8 cellular contexts compared by ENCODE assay signal in genomic region chr7:78019457-78020130, GRCh38.
A peak's percentile ranks its signal among the peaks of the same experiment; 100 is the strongest.
DNase-seq lines count a peak whose midpoint lies in the region; ATAC-seq and TF ChIP-seq lines count a peak whose summit lies in the region.

No MANE protein-coding gene starts in this region.

- DNase-seq in CMK (ENCODE audit: low read depth), result peak; percentile 68
- DNase-seq in NCI-H774 (lab: John Stamatoyannopoulos, UW), result peak; percentile 87
- DNase-seq in activated CD8-positive, alpha-beta memory T cell treated with anti-CD3 and anti-CD28 coated beads, Interleukin-2, amount 10 ng/mL, durations not matched to agents 7 days and 5 days, result peak; percentile 72
- DNase-seq in endodermal cell, result peak; percentile 91
- DNase-seq in mesenteric fat pad (ENCODE audit: low spot score), result peak; percentile 97
- peak; percentile 19 to 31 for DNase-seq in stimulated activated CD8-positive, alpha-beta memory T cell treated with anti-CD3 and anti-CD28 coated beads, Interleukin-2, amount 100 ng/mL, for 1 hour (ENCODE audit: low read depth in 2 of 2)

- H3K9me3 ChIP-seq in endodermal cell (ENCODE audit: control insufficient read depth, low read length), result no peaks in the 10 kb centered on the region

- H3K4me3 ChIP-seq in endodermal cell (ENCODE audit: low read length), result peak overlapping the region; percentile 68

- H3K9me3 Mint-ChIP-seq in activated CD8-positive, alpha-beta memory T cell treated with anti-CD3 and anti-CD28 coated beads, Interleukin-2, amount 10 ng/mL, durations not matched to agents 7 days and 5 days (ENCODE audit: low read depth), result no peaks in the 10 kb centered on the region
- no peaks in the 10 kb centered on the region for H3K9me3 Mint-ChIP-seq in endodermal cell

- H3K27ac Mint-ChIP-seq in activated CD8-positive, alpha-beta memory T cell treated with anti-CD3 and anti-CD28 coated beads, Interleukin-2, amount 10 ng/mL, durations not matched to agents 7 days and 5 days, result peak overlapping the region; percentile 57
- H3K27ac Mint-ChIP-seq in endodermal cell, result peak overlapping the region; percentile 84

- H3K4me1 ChIP-seq in endodermal cell (ENCODE audit: control insufficient read depth, insufficient read depth, low read length), result peaks cover 7% of the 10 kb centered on the region

- H3K27ac ChIP-seq in endodermal cell (ENCODE audit: low read depth, low read length), result peak overlapping the region; percentile 26

- H3K4me1 Mint-ChIP-seq in activated CD8-positive, alpha-beta memory T cell treated with anti-CD3 and anti-CD28 coated beads, Interleukin-2, amount 10 ng/mL, durations not matched to agents 7 days and 5 days, result peaks cover 17% of the 10 kb centered on the region
- peaks cover 33% of the 10 kb centered on the region for H3K4me1 Mint-ChIP-seq in endodermal cell

- peaks cover 47% of the 10 kb centered on the region for H3K27me3 Mint-ChIP-seq in activated CD8-positive, alpha-beta memory T cell treated with anti-CD3 and anti-CD28 coated beads, Interleukin-2, amount 10 ng/mL, durations not matched to agents 7 days and 5 days
- H3K27me3 Mint-ChIP-seq in endodermal cell (ENCODE audit: insufficient read depth), result peaks cover 4% of the 10 kb centered on the region

- peak overlapping the region; percentile 83 for H3K4me3 Mint-ChIP-seq in activated CD8-positive, alpha-beta memory T cell treated with anti-CD3 and anti-CD28 coated beads, Interleukin-2, amount 10 ng/mL, durations not matched to agents 7 days and 5 days
- peak overlapping the region; percentile 74 for H3K4me3 Mint-ChIP-seq in endodermal cell

- no peak overlapping the region for H3K9ac ChIP-seq in endodermal cell (ENCODE audit: extremely low read depth, low read length, poor library complexity, severe bottlenecking)

- no peaks in the 10 kb centered on the region for H3K27me3 ChIP-seq in endodermal cell (ENCODE audit: control insufficient read depth, insufficient read depth, low read length, poor library complexity, severe bottlenecking)

- H3K36me3 Mint-ChIP-seq in activated CD8-positive, alpha-beta memory T cell treated with anti-CD3 and anti-CD28 coated beads, Interleukin-2, amount 10 ng/mL, durations not matched to agents 7 days and 5 days, result no peaks in the 10 kb centered on the region
- H3K36me3 Mint-ChIP-seq in endodermal cell (ENCODE audit: low read depth), result no peaks in the 10 kb centered on the region

- no peaks in the 10 kb centered on the region for H3K36me3 ChIP-seq in endodermal cell (ENCODE audit: control insufficient read depth, insufficient read depth, low read length)

- ATAC-seq in GM19467 (IDR thresholded peaks at IDR 0.05; ENCODE audit: unreplicated experiment), result peak; percentile 85
- peak; percentile 84 for ATAC-seq in HG03571 (IDR thresholded peaks at IDR 0.05; ENCODE audit: unreplicated experiment)
- ATAC-seq in activated CD8-positive, alpha-beta memory T cell treated with anti-CD3 and anti-CD28 coated beads, Interleukin-2, amount 10 ng/mL, durations not matched to agents 7 days and 5 days, result peak; percentile 88

- CTCF ChIA-PET in activated CD8-positive, alpha-beta memory T cell treated with anti-CD3 and anti-CD28 coated beads, Interleukin-2, amount 10 ng/mL, durations not matched to agents 7 days and 5 days (lab: Charles Lee), result interaction anchor here (0.6 to 3.9 kb wide), 10 partner anchors 8 to 432 kb away, joined by 3 to 39 read pairs (median 6); no protein-coding TSS in a partner anchor

- TF ChIP-seq CTCF in endodermal cell (conservative IDR thresholded peaks at IDR 0.05), result peak; percentile 25

- WGBS in endodermal cell (ENCODE audit: insufficient coverage in 1 of 2, insufficient read length in 1 of 2), 2 experiments, result 0 to 2% methylated on average over 13 to 78 of the region's 86 CpGs

Comparison
In these comparisons a context has a peak if more than half of its experiments do, and no peak if none do; other contexts are left out.
1. Peak in every context shown above with its lines: DNase-seq, ATAC-seq, H3K4me3 ChIP-seq and H3K27ac ChIP-seq.
2. DNase-seq: peak in every context shown above with its lines; median percentile 97 in mesenteric fat pad; 91 in endodermal cell; 87 in NCI-H774; 72 in activated CD8-positive, alpha-beta memory T cell treated with anti-CD3 and anti-CD28 coated beads, Interleukin-2, amount 10 ng/mL, durations not matched to agents 7 days and 5 days; 68 in CMK; 25 in stimulated activated CD8-positive, alpha-beta memory T cell treated with anti-CD3 and anti-CD28 coated beads, Interleukin-2, amount 100 ng/mL, for 1 hour.